ENCODE assay signal across 28 cellular contexts in the genomic region with DNA sequence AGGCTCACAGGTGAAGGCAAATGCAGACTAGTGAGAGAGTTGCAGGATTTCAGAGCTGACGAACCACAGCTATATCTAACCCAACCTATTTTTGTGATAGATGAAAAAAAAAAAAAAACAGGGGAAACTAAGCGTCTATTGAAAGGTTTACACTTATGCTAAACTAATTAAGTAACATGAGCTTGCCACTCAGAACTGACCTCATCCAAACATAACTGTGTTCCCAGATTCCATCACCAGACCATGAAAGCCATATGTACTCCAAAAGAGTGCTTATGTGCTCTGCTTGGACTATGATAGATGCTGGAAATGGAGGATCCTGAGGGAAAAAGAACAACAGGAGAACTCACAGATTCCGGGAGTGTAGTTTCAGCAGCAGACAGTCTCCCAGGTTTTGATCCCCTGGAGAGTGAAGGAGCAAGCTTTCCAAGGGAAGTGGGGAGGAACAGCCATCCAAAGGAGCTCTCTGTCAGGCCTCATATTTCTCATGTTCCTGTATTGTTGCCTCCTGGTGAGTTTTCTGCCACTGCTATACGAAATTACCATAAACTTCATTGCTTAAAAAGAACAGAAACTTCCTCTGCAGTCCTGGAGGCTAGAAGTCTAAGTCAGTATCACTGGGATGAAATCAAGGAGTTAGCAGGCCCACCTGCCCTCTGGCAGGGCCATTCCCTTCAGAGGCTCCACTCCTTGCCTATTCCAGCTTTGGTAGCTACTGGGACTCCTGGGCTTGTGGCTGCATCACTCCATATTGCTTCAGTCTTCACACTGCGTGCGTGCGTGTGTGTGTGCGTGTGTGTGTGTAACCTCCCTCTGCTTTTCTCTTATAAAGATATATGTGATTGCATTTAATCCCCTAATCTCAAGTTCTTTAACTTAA. TPM values are rescaled to one million over a fixed set of nuclear protein-coding genes. Genes with fewer than 3 reads are reported as not detected.
A peak's percentile ranks its signal among the peaks of the same experiment; 100 is the strongest.
DNase-seq lines count a peak whose midpoint lies in the region; ATAC-seq and TF ChIP-seq lines count a peak whose summit lies in the region.
"Had no signal": no experiment of that assay in that cellular context is flagged by ENCODE, and none has a peak within 500 bp of the region (broad histone marks: within the 10 kb centered on the region; RNA-seq: fewer than 3 reads in every experiment).

No MANE protein-coding gene starts in this region.

- H3K4me1 ChIP-seq in thymus (ENCODE audit: control insufficient read depth, insufficient read depth, low read length), result no peaks in the 10 kb centered on the region
- H3K4me1 ChIP-seq: parathyroid adenoma, Peyer's patch, right lobe of liver, suprapubic skin had no signal

- no peak for TF ChIP-seq CTCF in fibroblast of villous mesenchyme (IDR thresholded peaks at IDR 0.05; ENCODE audit: insufficient read depth, low read depth, low read length)

- H3K9me3 Mint-ChIP-seq in stimulated activated naive CD8-positive, alpha-beta T cell treated with anti-CD3 and anti-CD28 coated beads, Interleukin-15, amount 100 ng/mL, for 72 hours, result peaks cover 6% of the 10 kb centered on the region in 2 donors
- H3K9me3 Mint-ChIP-seq: nephron; T-helper 1 cell treated with Interleukin-12 subunit alpha and Interleukin-12 subunit beta and Interleukin-4 antibody, amounts not matched to agents 30 μg/mL and 1 μg/mL, for 36 hours had no signal

- H3K4me3 ChIP-seq in SK-N-MC (no peak overlapping the region), fibroblast of villous mesenchyme (ENCODE audit: low read depth, low read length) (no peak overlapping the region), thymus (ENCODE audit: low read length) (no peak overlapping the region)
- H3K4me3 ChIP-seq: mucosa of descending colon, Peyer's patch, right lobe of liver, suprapubic skin had no signal

- no peak overlapping the region for H3K27ac Mint-ChIP-seq in stimulated activated naive CD8-positive, alpha-beta T cell treated with anti-CD3 and anti-CD28 coated beads, Interleukin-15, amount 100 ng/mL, for 72 hours
- H3K27ac Mint-ChIP-seq: nephron; T-helper 1 cell treated with Interleukin-12 subunit alpha and Interleukin-12 subunit beta and Interleukin-4 antibody, amounts not matched to agents 30 μg/mL and 1 μg/mL, for 36 hours had no signal

- H3K27me3 Mint-ChIP-seq in stimulated activated naive CD8-positive, alpha-beta T cell treated with anti-CD3 and anti-CD28 coated beads, Interleukin-15, amount 100 ng/mL, for 72 hours, result peaks cover 15% of the 10 kb centered on the region
- H3K27me3 Mint-ChIP-seq: stimulated activated memory B cell treated with anti-CD40 and anti-IgM and Interleukin-4, amounts not matched to agents 10 μg/mL and 1 μg/mL and 100 μg/mL, for 72 hours had no signal

- 95% methylated on average over 8 of the region's 8 CpGs for WGBS in thymus

- H3K9me3 ChIP-seq in SK-N-MC (ENCODE audit: low read depth, low read length), result no peaks in the 10 kb centered on the region
- H3K9me3 ChIP-seq in thymus (ENCODE audit: control insufficient read depth), result no peaks in the 10 kb centered on the region
- H3K9me3 ChIP-seq: mucosa of descending colon, Peyer's patch, right lobe of liver, suprapubic skin had no signal

- H3K36me3 ChIP-seq in SK-N-MC (ENCODE audit: insufficient read depth, low read length) (peaks cover 9% of the 10 kb centered on the region; the same call in 1 of the 2 replicates), thymus (ENCODE audit: control insufficient read depth, insufficient read depth) (no peaks in the 10 kb centered on the region)
- H3K36me3 ChIP-seq: Peyer's patch, right lobe of liver, suprapubic skin had no signal

- no peak for DNase-seq in Right ventricle myocardium superior
- DNase-seq in cardiac septum (ENCODE audit: low spot score), result no peak
- no peak for DNase-seq in SK-N-MC (ENCODE audit: low read depth, low spot score)
- DNase-seq in fibroblast of villous mesenchyme (ENCODE audit: low read depth), result peak; percentile 17
- no peak for DNase-seq in GM03348 (ENCODE audit: low spot score)
- no peak for DNase-seq in activated gamma-delta T cell (lab: John Stamatoyannopoulos, UW)
- no peak for DNase-seq in stimulated activated naive CD8-positive, alpha-beta T cell treated with anti-CD3 and anti-CD28 coated beads, Interleukin-15, amount 100 ng/mL, for 72 hours
- DNase-seq: activated CD4-positive, alpha-beta T cell treated with anti-CD3 and anti-CD28 coated beads for 4 hours; activated CD8-positive, alpha-beta memory T cell treated with anti-CD3 and anti-CD28 coated beads for 24 hours; activated gamma-delta T cell treated with Interleukin-2 at 50 U/mL for 16 hours; COR-L47; DND-41; glutamatergic neuron; HCEC 1CT; mucosa of descending colon; NCI-H1417 treated with DMSO at 0.1 percent for 48 hours; NCI-H69; Peyer's patch; right lobe of liver; stimulated activated CD4-positive, alpha-beta T cell treated with anti-CD3 and anti-CD28 coated beads, Interleukin-12 subunit alpha, Interleukin-12 subunit beta, amount 100 ng/mL, for 4 hours; stimulated activated CD4-positive, alpha-beta T cell treated with anti-CD3 and anti-CD28 coated beads, Interleukin-4, amount 100 ng/mL, for 24 hours had no signal

- ATAC-seq in Right ventricle myocardium superior (ENCODE audit: poor library complexity), result peak; percentile 56
- ATAC-seq in stimulated activated naive CD8-positive, alpha-beta T cell treated with anti-CD3 and anti-CD28 coated beads, Interleukin-15, amount 100 ng/mL, for 72 hours, result no peak
- ATAC-seq: mucosa of descending colon; right lobe of liver; stimulated activated memory B cell treated with anti-CD40 and anti-IgM and Interleukin-4, amounts not matched to agents 10 μg/mL and 1 μg/mL and 100 μg/mL, for 72 hours had no signal

- no peak overlapping the region for H3K9ac ChIP-seq in SK-N-MC (ENCODE audit: insufficient read length)
- H3K9ac ChIP-seq: KMS-11, parathyroid adenoma had no signal

- peaks cover 6% of the 10 kb centered on the region for H3K4me1 Mint-ChIP-seq in stimulated activated naive CD8-positive, alpha-beta T cell treated with anti-CD3 and anti-CD28 coated beads, Interleukin-15, amount 100 ng/mL, for 72 hours

- no peak overlapping the region for H3K4me3 Mint-ChIP-seq in stimulated activated naive CD8-positive, alpha-beta T cell treated with anti-CD3 and anti-CD28 coated beads, Interleukin-15, amount 100 ng/mL, for 72 hours
- H3K4me3 Mint-ChIP-seq: nephron; stimulated activated memory B cell treated with anti-CD40 and anti-IgM and Interleukin-4, amounts not matched to agents 10 μg/mL and 1 μg/mL and 100 μg/mL, for 72 hours; T-helper 1 cell treated with Interleukin-12 subunit alpha and Interleukin-12 subunit beta and Interleukin-4 antibody, amounts not matched to agents 30 μg/mL and 1 μg/mL, for 36 hours had no signal

- H3K27me3 ChIP-seq in thymus (ENCODE audit: control insufficient read depth, insufficient read depth), result no peaks in the 10 kb centered on the region
- H3K27me3 ChIP-seq: Peyer's patch, right lobe of liver, suprapubic skin had no signal

- H3K27ac ChIP-seq in SK-N-MC, result peak overlapping the region; percentile 52; the same call in 1 of the 2 replicates
- H3K27ac ChIP-seq in thymus (ENCODE audit: low read depth), result peak overlapping the region; percentile 22
- H3K27ac ChIP-seq: KMS-11, parathyroid adenoma, Peyer's patch, right lobe of liver, suprapubic skin had no signal

- intact Hi-C loops in Right ventricle myocardium superior (cut with DNase I) (no loop called here), cardiac septum (cut with DNase I) (no loop called here)

RNA-seq across cellular contexts. Expression of a gene that starts 38.1 kb away (rescaled TPM):
- 317 TPM for total RNA-seq in Right ventricle myocardium superior
- total RNA-seq in cardiac septum, result 351 TPM
- 17.7 and 58.9 TPM in 2 replicates for total RNA-seq in fibroblast of villous mesenchyme
- 21.4 TPM for polyA plus RNA-seq in thymus
